1 cellular context compared by ENCODE assay signal in the genomic region with DNA sequence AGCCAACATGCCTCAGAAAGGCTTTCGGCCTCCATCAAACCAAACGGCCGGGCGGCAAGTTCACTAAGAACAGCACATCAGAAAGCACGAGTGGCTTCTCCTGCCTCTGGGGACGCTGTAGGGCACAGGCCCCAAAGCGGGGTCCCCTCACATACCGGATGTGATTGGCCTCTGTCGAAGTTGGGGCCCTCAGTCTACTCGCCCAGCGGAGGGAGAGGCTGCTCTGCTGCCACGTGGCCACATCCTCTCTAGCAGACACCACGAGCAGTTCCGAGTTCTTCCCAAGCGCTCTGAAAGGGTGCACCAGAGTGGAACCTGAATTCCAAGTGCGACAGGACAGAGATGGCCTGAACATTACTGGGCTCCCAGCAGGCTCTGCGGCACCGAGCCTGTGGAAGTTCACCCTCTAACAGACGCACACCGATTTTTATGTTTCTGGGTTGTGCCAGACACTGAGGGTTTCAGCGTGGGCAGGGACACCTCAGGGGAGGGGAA.
TF ChIP-seq lines count a peak whose summit lies in the region.

No MANE protein-coding gene starts in this region.

TF ChIP-seq in H1, 55 proteins besides CTCF, POLR2A, EP300 and RAD21 (continued from another document):
- TF ChIP-seq TEAD4 (IDR thresholded peaks at IDR 0.05; ENCODE audit: low read depth, low read length) (no peak), CHD1 (IDR thresholded peaks at IDR 0.05; ENCODE audit: low read depth, low read length) (no peak), PHF8 (conservative IDR thresholded peaks at IDR 0.05; ENCODE audit: low read depth, low read length) (no peak), ASH2L (IDR thresholded peaks at IDR 0.05; ENCODE audit: low read length) (no peak), CTBP2 (IDR thresholded peaks at IDR 0.05; ENCODE audit: borderline replicate concordance, insufficient read depth, insufficient read length, low read length) (no peak), HDAC2 (IDR thresholded peaks at IDR 0.05; ENCODE audit: borderline replicate concordance in 1 of 2, low read depth in 2 of 2, low read length in 2 of 2) (no peak), GTF2F1 (IDR thresholded peaks at IDR 0.05; ENCODE audit: borderline replicate concordance, low read depth, low read length) (no peak), KDM1A (IDR thresholded peaks at IDR 0.05; ENCODE audit: borderline replicate concordance, low read length) (no peak), HDAC6 (IDR thresholded peaks at IDR 0.05; ENCODE audit: low read depth, low read length) (no peak), ZNF274 (IDR thresholded peaks at IDR 0.05; ENCODE audit: borderline replicate concordance, extremely low read depth, low read length) (no peak), BCL11A (IDR thresholded peaks at IDR 0.05; ENCODE audit: low read depth in 2 of 2, low read length in 2 of 2) (no peak), POU5F1 (IDR thresholded peaks at IDR 0.05; ENCODE audit: low read depth, low read length) (no peak)
- TF ChIP-seq, protein P1, sequence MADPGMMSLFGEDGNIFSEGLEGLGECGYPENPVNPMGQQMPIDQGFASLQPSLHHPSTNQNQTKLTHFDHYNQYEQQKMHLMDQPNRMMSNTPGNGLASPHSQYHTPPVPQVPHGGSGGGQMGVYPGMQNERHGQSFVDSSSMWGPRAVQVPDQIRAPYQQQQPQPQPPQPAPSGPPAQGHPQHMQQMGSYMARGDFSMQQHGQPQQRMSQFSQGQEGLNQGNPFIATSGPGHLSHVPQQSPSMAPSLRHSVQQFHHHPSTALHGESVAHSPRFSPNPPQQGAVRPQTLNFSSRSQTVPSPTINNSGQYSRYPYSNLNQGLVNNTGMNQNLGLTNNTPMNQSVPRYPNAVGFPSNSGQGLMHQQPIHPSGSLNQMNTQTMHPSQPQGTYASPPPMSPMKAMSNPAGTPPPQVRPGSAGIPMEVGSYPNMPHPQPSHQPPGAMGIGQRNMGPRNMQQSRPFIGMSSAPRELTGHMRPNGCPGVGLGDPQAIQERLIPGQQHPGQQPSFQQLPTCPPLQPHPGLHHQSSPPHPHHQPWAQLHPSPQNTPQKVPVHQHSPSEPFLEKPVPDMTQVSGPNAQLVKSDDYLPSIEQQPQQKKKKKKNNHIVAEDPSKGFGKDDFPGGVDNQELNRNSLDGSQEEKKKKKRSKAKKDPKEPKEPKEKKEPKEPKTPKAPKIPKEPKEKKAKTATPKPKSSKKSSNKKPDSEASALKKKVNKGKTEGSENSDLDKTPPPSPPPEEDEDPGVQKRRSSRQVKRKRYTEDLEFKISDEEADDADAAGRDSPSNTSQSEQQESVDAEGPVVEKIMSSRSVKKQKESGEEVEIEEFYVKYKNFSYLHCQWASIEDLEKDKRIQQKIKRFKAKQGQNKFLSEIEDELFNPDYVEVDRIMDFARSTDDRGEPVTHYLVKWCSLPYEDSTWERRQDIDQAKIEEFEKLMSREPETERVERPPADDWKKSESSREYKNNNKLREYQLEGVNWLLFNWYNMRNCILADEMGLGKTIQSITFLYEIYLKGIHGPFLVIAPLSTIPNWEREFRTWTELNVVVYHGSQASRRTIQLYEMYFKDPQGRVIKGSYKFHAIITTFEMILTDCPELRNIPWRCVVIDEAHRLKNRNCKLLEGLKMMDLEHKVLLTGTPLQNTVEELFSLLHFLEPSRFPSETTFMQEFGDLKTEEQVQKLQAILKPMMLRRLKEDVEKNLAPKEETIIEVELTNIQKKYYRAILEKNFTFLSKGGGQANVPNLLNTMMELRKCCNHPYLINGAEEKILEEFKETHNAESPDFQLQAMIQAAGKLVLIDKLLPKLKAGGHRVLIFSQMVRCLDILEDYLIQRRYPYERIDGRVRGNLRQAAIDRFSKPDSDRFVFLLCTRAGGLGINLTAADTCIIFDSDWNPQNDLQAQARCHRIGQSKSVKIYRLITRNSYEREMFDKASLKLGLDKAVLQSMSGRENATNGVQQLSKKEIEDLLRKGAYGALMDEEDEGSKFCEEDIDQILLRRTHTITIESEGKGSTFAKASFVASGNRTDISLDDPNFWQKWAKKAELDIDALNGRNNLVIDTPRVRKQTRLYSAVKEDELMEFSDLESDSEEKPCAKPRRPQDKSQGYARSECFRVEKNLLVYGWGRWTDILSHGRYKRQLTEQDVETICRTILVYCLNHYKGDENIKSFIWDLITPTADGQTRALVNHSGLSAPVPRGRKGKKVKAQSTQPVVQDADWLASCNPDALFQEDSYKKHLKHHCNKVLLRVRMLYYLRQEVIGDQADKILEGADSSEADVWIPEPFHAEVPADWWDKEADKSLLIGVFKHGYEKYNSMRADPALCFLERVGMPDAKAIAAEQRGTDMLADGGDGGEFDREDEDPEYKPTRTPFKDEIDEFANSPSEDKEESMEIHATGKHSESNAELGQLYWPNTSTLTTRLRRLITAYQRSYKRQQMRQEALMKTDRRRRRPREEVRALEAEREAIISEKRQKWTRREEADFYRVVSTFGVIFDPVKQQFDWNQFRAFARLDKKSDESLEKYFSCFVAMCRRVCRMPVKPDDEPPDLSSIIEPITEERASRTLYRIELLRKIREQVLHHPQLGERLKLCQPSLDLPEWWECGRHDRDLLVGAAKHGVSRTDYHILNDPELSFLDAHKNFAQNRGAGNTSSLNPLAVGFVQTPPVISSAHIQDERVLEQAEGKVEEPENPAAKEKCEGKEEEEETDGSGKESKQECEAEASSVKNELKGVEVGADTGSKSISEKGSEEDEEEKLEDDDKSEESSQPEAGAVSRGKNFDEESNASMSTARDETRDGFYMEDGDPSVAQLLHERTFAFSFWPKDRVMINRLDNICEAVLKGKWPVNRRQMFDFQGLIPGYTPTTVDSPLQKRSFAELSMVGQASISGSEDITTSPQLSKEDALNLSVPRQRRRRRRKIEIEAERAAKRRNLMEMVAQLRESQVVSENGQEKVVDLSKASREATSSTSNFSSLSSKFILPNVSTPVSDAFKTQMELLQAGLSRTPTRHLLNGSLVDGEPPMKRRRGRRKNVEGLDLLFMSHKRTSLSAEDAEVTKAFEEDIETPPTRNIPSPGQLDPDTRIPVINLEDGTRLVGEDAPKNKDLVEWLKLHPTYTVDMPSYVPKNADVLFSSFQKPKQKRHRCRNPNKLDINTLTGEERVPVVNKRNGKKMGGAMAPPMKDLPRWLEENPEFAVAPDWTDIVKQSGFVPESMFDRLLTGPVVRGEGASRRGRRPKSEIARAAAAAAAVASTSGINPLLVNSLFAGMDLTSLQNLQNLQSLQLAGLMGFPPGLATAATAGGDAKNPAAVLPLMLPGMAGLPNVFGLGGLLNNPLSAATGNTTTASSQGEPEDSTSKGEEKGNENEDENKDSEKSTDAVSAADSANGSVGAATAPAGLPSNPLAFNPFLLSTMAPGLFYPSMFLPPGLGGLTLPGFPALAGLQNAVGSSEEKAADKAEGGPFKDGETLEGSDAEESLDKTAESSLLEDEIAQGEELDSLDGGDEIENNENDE (IDR thresholded peaks at IDR 0.05; ENCODE audit: insufficient replicate concordance, low read length) = no peak
- TF ChIP-seq, protein P2, sequence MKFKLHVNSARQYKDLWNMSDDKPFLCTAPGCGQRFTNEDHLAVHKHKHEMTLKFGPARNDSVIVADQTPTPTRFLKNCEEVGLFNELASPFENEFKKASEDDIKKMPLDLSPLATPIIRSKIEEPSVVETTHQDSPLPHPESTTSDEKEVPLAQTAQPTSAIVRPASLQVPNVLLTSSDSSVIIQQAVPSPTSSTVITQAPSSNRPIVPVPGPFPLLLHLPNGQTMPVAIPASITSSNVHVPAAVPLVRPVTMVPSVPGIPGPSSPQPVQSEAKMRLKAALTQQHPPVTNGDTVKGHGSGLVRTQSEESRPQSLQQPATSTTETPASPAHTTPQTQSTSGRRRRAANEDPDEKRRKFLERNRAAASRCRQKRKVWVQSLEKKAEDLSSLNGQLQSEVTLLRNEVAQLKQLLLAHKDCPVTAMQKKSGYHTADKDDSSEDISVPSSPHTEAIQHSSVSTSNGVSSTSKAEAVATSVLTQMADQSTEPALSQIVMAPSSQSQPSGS (IDR thresholded peaks at IDR 0.05; ENCODE audit: low read length) = no peak
- TF ChIP-seq, protein P3, sequence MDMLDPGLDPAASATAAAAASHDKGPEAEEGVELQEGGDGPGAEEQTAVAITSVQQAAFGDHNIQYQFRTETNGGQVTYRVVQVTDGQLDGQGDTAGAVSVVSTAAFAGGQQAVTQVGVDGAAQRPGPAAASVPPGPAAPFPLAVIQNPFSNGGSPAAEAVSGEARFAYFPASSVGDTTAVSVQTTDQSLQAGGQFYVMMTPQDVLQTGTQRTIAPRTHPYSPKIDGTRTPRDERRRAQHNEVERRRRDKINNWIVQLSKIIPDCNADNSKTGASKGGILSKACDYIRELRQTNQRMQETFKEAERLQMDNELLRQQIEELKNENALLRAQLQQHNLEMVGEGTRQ (IDR thresholded peaks at IDR 0.05; ENCODE audit: low read length) = no peak
